ENCODE assay signal across 18 cellular contexts in the genomic region with DNA sequence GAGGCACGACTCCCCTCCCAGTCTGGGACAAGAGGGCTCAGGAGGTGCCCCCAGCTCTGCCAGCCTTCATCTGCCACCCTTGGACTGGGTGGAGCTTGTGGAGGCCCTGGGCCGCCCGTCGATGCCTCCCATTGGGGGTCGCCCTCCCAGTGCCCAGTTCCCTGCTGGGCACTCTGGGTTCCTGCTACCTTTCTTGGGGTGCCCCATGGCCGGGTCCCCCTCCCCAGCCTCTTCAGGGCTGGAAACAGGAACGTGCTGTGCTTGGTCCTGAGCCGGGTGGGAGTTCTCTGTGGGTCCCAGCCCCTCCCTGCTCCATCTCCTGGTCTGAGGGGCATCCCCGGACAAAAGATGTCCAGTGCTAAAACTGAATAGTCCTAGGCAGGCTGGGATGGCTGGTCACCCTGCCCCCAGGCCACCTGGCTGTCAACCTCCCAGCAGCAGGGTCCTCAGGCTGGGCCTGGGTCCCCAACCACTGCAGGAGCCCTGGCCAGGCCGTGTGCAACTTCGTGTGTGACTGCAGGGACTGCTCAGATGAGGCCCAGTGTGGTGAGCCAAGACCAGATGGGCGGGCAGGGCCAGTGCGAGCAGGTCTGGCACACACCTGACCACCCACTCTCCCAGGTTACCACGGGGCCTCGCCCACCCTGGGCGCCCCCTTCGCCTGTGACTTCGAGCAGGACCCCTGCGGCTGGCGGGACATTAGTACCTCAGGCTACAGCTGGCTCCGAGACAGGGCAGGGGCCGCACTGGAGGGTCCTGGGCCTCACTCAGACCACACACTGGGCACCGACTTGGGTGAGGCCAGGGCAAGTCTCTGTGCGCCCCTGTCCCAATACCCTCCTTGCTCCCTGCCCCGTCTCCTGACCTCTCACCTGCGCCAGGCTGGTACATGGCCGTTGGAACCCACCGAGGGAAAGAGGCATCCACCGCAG. TPM values are rescaled to one million over a fixed set of nuclear protein-coding genes. Genes with fewer than 3 reads are reported as not detected.
DNase-seq lines count a peak whose midpoint lies in the region; ATAC-seq and TF ChIP-seq lines count a peak whose summit lies in the region.
"Had no signal": no experiment of that assay in that cellular context is flagged by ENCODE, and none has a peak within 500 bp of the region (broad histone marks: within the 10 kb centered on the region; RNA-seq: fewer than 3 reads in every experiment).

No MANE protein-coding gene starts in this region.

- ATAC-seq in GM21367 (IDR thresholded peaks at IDR 0.05; ENCODE audit: unreplicated experiment): no peak
- ATAC-seq: esophagus mucosa; stimulated activated naive CD8-positive, alpha-beta T cell treated with anti-CD3 and anti-CD28 coated beads, Interleukin-15, Interleukin-2, amounts not matched to agents 100 U/mL and 50 U/mL, for 24 hours had no signal

- CTCF ChIA-PET in HEK293 (lab: Yijun Ruan, JAX): interaction anchor here (0.6 to 1.0 kb wide), 3 partner anchors 11 to 66 kb away, joined by 3 read pairs; a partner anchor contains a TSS

- H3K27me3 ChIP-seq in colonic mucosa: no peaks in the 10 kb centered on the region
- H3K27me3 ChIP-seq in osteoblast (ENCODE audit: insufficient read depth, low read length): no peaks in the 10 kb centered on the region

- TF ChIP-seq CTCF in HEK293 (tag by site-specific recombination; IDR thresholded peaks at IDR 0.05): no peak
- no peak for TF ChIP-seq CTCF in colonic mucosa (IDR thresholded peaks at IDR 0.05)
- TF ChIP-seq CTCF in osteoblast (IDR thresholded peaks at IDR 0.05; ENCODE audit: extremely low read depth, low read depth, low read length): no peak

- H3K4me1 ChIP-seq in HEK293 (ENCODE audit: control insufficient read depth, insufficient read depth, low read length) (0 out of 2 replicates have a peak, but pooled peaks cover 4% of the 10 kb centered on the region), colonic mucosa (peaks cover 12% of the 10 kb centered on the region), osteoblast (ENCODE audit: insufficient read depth, low read length) (peaks cover 12% of the 10 kb centered on the region)

- peaks cover 7% of the 10 kb centered on the region for H3K79me2 ChIP-seq in osteoblast (ENCODE audit: insufficient read depth, low read length)

- H3K27ac ChIP-seq in HEK293 (ENCODE audit: extremely low read depth, low read depth, low read length): no peak overlapping the region
- H3K27ac ChIP-seq in colonic mucosa: no peak overlapping the region
- H3K27ac ChIP-seq in osteoblast (ENCODE audit: low read depth, low read length): no peak overlapping the region
- H3K27ac ChIP-seq: tibial nerve had no signal

- H2AFZ ChIP-seq in osteoblast (ENCODE audit: low read length): no peak overlapping the region

- no peak overlapping the region for H3K4me2 ChIP-seq in osteoblast (ENCODE audit: insufficient read depth, low read length)

- no peak overlapping the region for H3K4me3 ChIP-seq in HEK293 (ENCODE audit: low read depth, low read length)
- H3K4me3 ChIP-seq in colonic mucosa: no peak overlapping the region
- no peak overlapping the region for H3K4me3 ChIP-seq in osteoblast (ENCODE audit: insufficient read depth, low read length)
- H3K4me3 ChIP-seq: HAP-1, tibial nerve had no signal

- peak; percentile 22 for DNase-seq in colonic mucosa
- DNase-seq in osteoblast (ENCODE audit: insufficient read length, low spot score, missing footprints): peak; percentile 75
- no peak for DNase-seq in retina
- DNase-seq: activated CD4-positive, alpha-beta T cell treated with anti-CD3 and anti-CD28 coated beads, Interleukin-2, amount 50 U/mL, for 4 hours; activated naive CD4-positive, alpha-beta T cell; activated T-cell treated with anti-CD3 and anti-CD28 coated beads for 4 hours; anterior cingulate cortex; DND-41; NCI-H1417; NCI-H2171 treated with DMSO at 0.1 percent for 48 hours; NCI-H69; SIG-M5; stimulated activated naive CD8-positive, alpha-beta T cell treated with anti-CD3 and anti-CD28 coated beads, Interleukin-15, Interleukin-2, amounts not matched to agents 100 U/mL and 50 U/mL, for 24 hours had no signal

- H3K36me3 ChIP-seq in HEK293 (ENCODE audit: control insufficient read depth in 2 of 2, insufficient read depth in 1 of 2, low read length in 2 of 2) (peaks cover 0 to 29% of the 10 kb centered on the region in 2 experiments; a peak in 1 of 3 replicates), colonic mucosa (no peaks in the 10 kb centered on the region), osteoblast (ENCODE audit: insufficient read depth, low read length) (peaks cover 15% of the 10 kb centered on the region)

- POLR2A ChIA-PET in HEK293 (lab: Yijun Ruan, JAX): interaction anchor here (1.9 kb wide), 1 partner anchor 8 kb away, joined by 9 read pairs; no protein-coding TSS in a partner anchor

- peak overlapping the region in 1 of 2 donors; percentile 24 for H3K9ac ChIP-seq in colonic mucosa (ENCODE audit: low read depth in 2 of 2, low read length in 2 of 2)

- intact Hi-C loops in colonic mucosa (cut with DNase I): no loop called here

- no peaks in the 10 kb centered on the region for H3K9me3 ChIP-seq in HEK293 (ENCODE audit: control insufficient read depth, insufficient read depth, low read depth, low read length)
- no peaks in the 10 kb centered on the region for H3K9me3 ChIP-seq in colonic mucosa
- H3K9me3 ChIP-seq in osteoblast (ENCODE audit: low read depth, low read length): no peaks in the 10 kb centered on the region
- H3K9me3 ChIP-seq: HAP-1, tibial nerve had no signal

- H4K20me1 ChIP-seq in osteoblast (ENCODE audit: insufficient read depth, low read length): peaks cover 12% of the 10 kb centered on the region

TF ChIP-seq in HEK293, 187 proteins besides CTCF, POLR2A, EP300 and RAD21:
- peak; percentile 29; the same call in 1 of the 2 replicates for TF ChIP-seq ZBTB8A (tag by site-specific recombination; IDR thresholded peaks at IDR 0.05)
- TF ChIP-seq ZNF600 (tag by site-specific recombination; IDR thresholded peaks at IDR 0.05): peak; percentile 53
- TF ChIP-seq, protein P1, sequence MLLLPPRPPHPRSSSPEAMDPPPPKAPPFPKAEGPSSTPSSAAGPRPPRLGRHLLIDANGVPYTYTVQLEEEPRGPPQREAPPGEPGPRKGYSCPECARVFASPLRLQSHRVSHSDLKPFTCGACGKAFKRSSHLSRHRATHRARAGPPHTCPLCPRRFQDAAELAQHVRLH (tag by site-specific recombination; IDR thresholded peaks at IDR 0.05): no peak
- TF ChIP-seq ZBTB7A (tag by site-specific recombination; IDR thresholded peaks at IDR 0.05; ENCODE audit: low read depth): 0 out of 2 replicates have a peak, but pooled peaks have one; percentile 26
- TF ChIP-seq BCL11B (tag by site-specific recombination; IDR thresholded peaks at IDR 0.05; ENCODE audit: low read depth): peak; percentile 63
- no peak for TF ChIP-seq REPIN1 (tag by site-specific recombination; IDR thresholded peaks at IDR 0.05; ENCODE audit: low read depth)
- no peak for TF ChIP-seq MEIS1 (CRISPR knock-in tag; IDR thresholded peaks at IDR 0.05; ENCODE audit: borderline replicate concordance)
- TF ChIP-seq, protein P2, sequence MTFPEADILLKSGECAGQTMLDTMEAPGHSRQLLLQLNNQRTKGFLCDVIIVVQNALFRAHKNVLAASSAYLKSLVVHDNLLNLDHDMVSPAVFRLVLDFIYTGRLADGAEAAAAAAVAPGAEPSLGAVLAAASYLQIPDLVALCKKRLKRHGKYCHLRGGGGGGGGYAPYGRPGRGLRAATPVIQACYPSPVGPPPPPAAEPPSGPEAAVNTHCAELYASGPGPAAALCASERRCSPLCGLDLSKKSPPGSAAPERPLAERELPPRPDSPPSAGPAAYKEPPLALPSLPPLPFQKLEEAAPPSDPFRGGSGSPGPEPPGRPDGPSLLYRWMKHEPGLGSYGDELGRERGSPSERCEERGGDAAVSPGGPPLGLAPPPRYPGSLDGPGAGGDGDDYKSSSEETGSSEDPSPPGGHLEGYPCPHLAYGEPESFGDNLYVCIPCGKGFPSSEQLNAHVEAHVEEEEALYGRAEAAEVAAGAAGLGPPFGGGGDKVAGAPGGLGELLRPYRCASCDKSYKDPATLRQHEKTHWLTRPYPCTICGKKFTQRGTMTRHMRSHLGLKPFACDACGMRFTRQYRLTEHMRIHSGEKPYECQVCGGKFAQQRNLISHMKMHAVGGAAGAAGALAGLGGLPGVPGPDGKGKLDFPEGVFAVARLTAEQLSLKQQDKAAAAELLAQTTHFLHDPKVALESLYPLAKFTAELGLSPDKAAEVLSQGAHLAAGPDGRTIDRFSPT (tag by site-specific recombination; IDR thresholded peaks at IDR 0.05): peak; percentile 67

RNA-seq across cellular contexts. Expression of a gene that starts 0.8 kb away (rescaled TPM):
- total RNA-seq in colonic mucosa (10 to 100 TPM; 11.0 to 61.7 TPM), osteoblast (0.88 and 1.4 TPM in 2 replicates)

RNA-seq across cellular contexts. Expression of a gene that starts 3.7 kb away (rescaled TPM):
- total RNA-seq in colonic mucosa (100 to 1,000 TPM; 137 to 176 TPM), osteoblast (54.2 and 59.0 TPM in 2 replicates)

RNA-seq across cellular contexts. Expression of a gene that starts 10.7 kb away (rescaled TPM):
- 10 to 100 TPM; 11.5 to 17.1 TPM for total RNA-seq in colonic mucosa
- total RNA-seq in osteoblast: 0.88 and 1.1 TPM in 2 replicates

RNA-seq across cellular contexts. Expression of a gene that starts 13.2 kb away (rescaled TPM):
- total RNA-seq in colonic mucosa (100 to 1,000 TPM; 442 to 494 TPM), osteoblast (126 and 173 TPM in 2 replicates)

RNA-seq across cellular contexts. Expression of a gene that starts 33.4 kb away (rescaled TPM):
- total RNA-seq in colonic mucosa: 10 to 100 TPM; 22.4 to 50.6 TPM
- 6.2 and 6.8 TPM in 2 replicates for total RNA-seq in osteoblast
